In the genomic region with DNA sequence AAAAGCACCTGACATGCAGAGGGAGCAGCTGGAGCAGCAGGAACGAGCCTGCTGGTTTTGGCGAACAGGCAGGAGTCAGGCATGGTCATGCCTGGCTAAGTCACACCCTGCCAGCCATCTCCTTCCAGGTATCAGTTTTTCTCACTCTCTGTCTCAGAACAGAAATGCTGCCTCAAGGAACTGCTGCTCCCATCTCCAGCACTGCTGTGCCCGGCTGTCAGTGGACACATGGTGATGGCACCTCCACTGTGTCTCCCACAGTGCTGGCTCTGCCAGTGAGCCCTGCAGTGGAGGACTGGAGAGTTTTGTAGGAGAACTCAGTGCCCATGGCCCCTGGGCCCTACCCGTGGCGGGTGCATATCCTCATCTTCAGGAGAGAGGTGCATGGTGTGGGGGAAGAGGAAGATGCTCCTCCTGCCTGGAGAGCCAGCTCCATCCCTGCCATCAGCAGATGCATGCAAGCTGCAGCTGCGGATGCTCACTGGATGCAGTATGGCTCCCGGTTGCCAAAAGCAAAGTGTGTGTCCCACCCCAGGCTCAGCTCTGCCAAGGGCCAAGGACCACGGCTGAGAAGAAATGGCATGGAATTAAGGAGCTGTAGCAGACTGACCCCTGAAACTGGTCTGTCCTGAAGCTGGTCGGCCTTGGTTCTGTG, we compare ENCODE assay signal across 21 cellular contexts.
"Had no signal": no experiment of that assay in that cellular context is flagged by ENCODE, and none has a peak within 500 bp of the region (broad histone marks: within the 10 kb centered on the region; RNA-seq: fewer than 3 reads in every experiment).

No MANE protein-coding gene starts in this region.

- H3K4me1 ChIP-seq: lower lobe of right lung, psoas muscle, right atrium auricular region, tibial artery had no signal

- H3K27me3 ChIP-seq: body of pancreas, cardiac muscle cell, neural progenitor cell, ovary, right atrium auricular region had no signal

- H3K9me3 ChIP-seq: body of pancreas, lower lobe of right lung, ovary, psoas muscle, tibial artery had no signal

- H3K27ac ChIP-seq: body of pancreas, cardiac muscle cell, lower lobe of right lung, neural progenitor cell, ovary, psoas muscle, right atrium auricular region, tibial artery had no signal

- H3K4me3 ChIP-seq: body of pancreas, cardiac muscle cell, lower lobe of right lung, neural progenitor cell, ovary, psoas muscle, right atrium auricular region, tibial artery had no signal

- H3K36me3 ChIP-seq: cardiac muscle cell, lower lobe of right lung, neural progenitor cell, ovary, right atrium auricular region, tibial artery had no signal

- DNase-seq: activated CD4-positive, alpha-beta T cell treated with anti-CD3 and anti-CD28 coated beads for 4 hours; activated CD4-positive, alpha-beta T cell treated with anti-CD3 and anti-CD28 coated beads, Interleukin-2, amount 50 U/mL, for 48 hours; activated gamma-delta T cell treated with Interleukin-2 at 50 U/mL for 16 hours; activated T-cell treated with anti-CD3 and anti-CD28 coated beads, Interleukin-2, amount 50 U/mL, for 1 hour; anterior cingulate cortex; body of pancreas; effector memory CD4-positive, alpha-beta T cell; foreskin melanocyte; kidney; lower lobe of right lung; naive thymus-derived CD8-positive, alpha-beta T cell; ovary; psoas muscle; stimulated activated CD4-positive, alpha-beta T cell treated with anti-CD3 and anti-CD28 coated beads, Interleukin-12 subunit alpha, Interleukin-12 subunit beta, amount 100 ng/mL, for 4 hours; stimulated activated CD4-positive, alpha-beta T cell treated with anti-CD3 and anti-CD28 coated beads, Interleukin-4, amount 100 ng/mL, for 4 hours; stimulated activated naive CD8-positive, alpha-beta T cell treated with anti-CD3 and anti-CD28 coated beads, Interleukin-15, amount 100 ng/mL, for 72 hours; T1000 had no signal
